ENCODE assay signal across 1 cellular context in the genomic region with DNA sequence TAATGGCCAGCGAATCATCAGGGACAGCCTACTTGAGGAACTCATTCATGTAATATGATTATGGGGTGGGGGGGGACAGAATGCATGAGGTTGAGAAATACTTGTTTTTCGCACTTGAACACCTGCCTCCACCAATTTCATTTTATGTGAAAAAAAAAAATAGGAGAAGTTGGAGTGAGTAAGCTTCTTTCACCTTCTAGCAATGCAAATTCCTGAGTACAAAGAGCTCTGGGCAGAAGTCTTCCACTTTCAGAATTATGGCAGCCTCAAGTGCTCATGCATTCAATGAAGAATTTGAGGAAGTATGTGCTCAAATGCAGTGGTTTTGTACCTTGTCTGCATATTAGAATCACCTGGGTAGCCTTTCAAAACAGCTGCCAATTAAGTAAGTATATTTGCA.
TF ChIP-seq lines count a peak whose summit lies in the region.

No MANE protein-coding gene starts in this region.

TF ChIP-seq in GM12878, 131 proteins besides CTCF, POLR2A, EP300 and RAD21 (continued from another document):
- TF ChIP-seq, protein P1, sequence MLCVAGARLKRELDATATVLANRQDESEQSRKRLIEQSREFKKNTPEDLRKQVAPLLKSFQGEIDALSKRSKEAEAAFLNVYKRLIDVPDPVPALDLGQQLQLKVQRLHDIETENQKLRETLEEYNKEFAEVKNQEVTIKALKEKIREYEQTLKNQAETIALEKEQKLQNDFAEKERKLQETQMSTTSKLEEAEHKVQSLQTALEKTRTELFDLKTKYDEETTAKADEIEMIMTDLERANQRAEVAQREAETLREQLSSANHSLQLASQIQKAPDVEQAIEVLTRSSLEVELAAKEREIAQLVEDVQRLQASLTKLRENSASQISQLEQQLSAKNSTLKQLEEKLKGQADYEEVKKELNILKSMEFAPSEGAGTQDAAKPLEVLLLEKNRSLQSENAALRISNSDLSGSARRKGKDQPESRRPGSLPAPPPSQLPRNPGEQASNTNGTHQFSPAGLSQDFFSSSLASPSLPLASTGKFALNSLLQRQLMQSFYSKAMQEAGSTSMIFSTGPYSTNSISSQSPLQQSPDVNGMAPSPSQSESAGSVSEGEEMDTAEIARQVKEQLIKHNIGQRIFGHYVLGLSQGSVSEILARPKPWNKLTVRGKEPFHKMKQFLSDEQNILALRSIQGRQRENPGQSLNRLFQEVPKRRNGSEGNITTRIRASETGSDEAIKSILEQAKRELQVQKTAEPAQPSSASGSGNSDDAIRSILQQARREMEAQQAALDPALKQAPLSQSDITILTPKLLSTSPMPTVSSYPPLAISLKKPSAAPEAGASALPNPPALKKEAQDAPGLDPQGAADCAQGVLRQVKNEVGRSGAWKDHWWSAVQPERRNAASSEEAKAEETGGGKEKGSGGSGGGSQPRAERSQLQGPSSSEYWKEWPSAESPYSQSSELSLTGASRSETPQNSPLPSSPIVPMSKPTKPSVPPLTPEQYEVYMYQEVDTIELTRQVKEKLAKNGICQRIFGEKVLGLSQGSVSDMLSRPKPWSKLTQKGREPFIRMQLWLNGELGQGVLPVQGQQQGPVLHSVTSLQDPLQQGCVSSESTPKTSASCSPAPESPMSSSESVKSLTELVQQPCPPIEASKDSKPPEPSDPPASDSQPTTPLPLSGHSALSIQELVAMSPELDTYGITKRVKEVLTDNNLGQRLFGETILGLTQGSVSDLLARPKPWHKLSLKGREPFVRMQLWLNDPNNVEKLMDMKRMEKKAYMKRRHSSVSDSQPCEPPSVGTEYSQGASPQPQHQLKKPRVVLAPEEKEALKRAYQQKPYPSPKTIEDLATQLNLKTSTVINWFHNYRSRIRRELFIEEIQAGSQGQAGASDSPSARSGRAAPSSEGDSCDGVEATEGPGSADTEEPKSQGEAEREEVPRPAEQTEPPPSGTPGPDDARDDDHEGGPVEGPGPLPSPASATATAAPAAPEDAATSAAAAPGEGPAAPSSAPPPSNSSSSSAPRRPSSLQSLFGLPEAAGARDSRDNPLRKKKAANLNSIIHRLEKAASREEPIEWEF (IDR thresholded peaks at IDR 0.05; ENCODE audit: insufficient replicate concordance, low read depth, low read length), result no peak
- 0 out of 2 replicates have a peak, but pooled peaks have one; percentile 21 for TF ChIP-seq MEF2A (IDR thresholded peaks at IDR 0.05; ENCODE audit: insufficient read depth, low read depth, low read length)
- TF ChIP-seq STAT1 (conservative IDR thresholded peaks at IDR 0.05), result no peak
- TF ChIP-seq HDAC6 (IDR thresholded peaks at IDR 0.05; ENCODE audit: unreplicated experiment), result no peak
- TF ChIP-seq LARP7 (IDR thresholded peaks at IDR 0.05), result no peak
- no peak for TF ChIP-seq TCF12 (IDR thresholded peaks at IDR 0.05; ENCODE audit: low read depth, low read length)
- TF ChIP-seq EED (IDR thresholded peaks at IDR 0.05; ENCODE audit: low read depth), result peak; percentile 74
- TF ChIP-seq, protein P2, sequence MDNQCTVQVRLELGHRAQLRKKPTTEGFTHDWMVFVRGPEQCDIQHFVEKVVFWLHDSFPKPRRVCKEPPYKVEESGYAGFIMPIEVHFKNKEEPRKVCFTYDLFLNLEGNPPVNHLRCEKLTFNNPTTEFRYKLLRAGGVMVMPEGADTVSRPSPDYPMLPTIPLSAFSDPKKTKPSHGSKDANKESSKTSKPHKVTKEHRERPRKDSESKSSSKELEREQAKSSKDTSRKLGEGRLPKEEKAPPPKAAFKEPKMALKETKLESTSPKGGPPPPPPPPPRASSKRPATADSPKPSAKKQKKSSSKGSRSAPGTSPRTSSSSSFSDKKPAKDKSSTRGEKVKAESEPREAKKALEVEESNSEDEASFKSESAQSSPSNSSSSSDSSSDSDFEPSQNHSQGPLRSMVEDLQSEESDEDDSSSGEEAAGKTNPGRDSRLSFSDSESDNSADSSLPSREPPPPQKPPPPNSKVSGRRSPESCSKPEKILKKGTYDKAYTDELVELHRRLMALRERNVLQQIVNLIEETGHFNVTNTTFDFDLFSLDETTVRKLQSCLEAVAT (IDR thresholded peaks at IDR 0.05), result peak; percentile 17; the same call in 1 of the 2 replicates
- peak; percentile 82 to 86 for TF ChIP-seq IKZF2 (IDR thresholded peaks at IDR 0.05)
- no peak for TF ChIP-seq HCFC1 (IDR thresholded peaks at IDR 0.05; ENCODE audit: low read length)
- no peak for TF ChIP-seq ZNF622 (IDR thresholded peaks at IDR 0.05)
- TF ChIP-seq JUND (IDR thresholded peaks at IDR 0.05; ENCODE audit: low read depth, low read length), result no peak
- TF ChIP-seq BHLHE40 (IDR thresholded peaks at IDR 0.05; ENCODE audit: borderline replicate concordance in 1 of 2, low read depth in 2 of 2, low read length in 1 of 2), result 0 out of 4 replicates have a peak, but pooled peaks of 1 of the 2 experiments have one; percentile 18
- TF ChIP-seq GATAD2B (conservative IDR thresholded peaks at IDR 0.05; ENCODE audit: low read depth), result no peak
- TF ChIP-seq GABPA (IDR thresholded peaks at IDR 0.05; ENCODE audit: low read depth), result no peak
- TF ChIP-seq, protein P3, sequence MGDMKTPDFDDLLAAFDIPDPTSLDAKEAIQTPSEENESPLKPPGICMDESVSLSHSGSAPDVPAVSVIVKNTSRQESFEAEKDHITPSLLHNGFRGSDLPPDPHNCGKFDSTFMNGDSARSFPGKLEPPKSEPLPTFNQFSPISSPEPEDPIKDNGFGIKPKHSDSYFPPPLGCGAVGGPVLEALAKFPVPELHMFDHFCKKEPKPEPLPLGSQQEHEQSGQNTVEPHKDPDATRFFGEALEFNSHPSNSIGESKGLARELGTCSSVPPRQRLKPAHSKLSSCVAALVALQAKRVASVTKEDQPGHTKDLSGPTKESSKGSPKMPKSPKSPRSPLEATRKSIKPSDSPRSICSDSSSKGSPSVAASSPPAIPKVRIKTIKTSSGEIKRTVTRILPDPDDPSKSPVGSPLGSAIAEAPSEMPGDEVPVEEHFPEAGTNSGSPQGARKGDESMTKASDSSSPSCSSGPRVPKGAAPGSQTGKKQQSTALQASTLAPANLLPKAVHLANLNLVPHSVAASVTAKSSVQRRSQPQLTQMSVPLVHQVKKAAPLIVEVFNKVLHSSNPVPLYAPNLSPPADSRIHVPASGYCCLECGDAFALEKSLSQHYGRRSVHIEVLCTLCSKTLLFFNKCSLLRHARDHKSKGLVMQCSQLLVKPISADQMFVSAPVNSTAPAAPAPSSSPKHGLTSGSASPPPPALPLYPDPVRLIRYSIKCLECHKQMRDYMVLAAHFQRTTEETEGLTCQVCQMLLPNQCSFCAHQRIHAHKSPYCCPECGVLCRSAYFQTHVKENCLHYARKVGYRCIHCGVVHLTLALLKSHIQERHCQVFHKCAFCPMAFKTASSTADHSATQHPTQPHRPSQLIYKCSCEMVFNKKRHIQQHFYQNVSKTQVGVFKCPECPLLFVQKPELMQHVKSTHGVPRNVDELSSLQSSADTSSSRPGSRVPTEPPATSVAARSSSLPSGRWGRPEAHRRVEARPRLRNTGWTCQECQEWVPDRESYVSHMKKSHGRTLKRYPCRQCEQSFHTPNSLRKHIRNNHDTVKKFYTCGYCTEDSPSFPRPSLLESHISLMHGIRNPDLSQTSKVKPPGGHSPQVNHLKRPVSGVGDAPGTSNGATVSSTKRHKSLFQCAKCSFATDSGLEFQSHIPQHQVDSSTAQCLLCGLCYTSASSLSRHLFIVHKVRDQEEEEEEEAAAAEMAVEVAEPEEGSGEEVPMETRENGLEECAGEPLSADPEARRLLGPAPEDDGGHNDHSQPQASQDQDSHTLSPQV (IDR thresholded peaks at IDR 0.05), result no peak
- TF ChIP-seq RBBP5 (conservative IDR thresholded peaks at IDR 0.05), result no peak
- TF ChIP-seq RUNX3 (IDR thresholded peaks at IDR 0.05; ENCODE audit: low read length), result no peak
- TF ChIP-seq MXI1 (IDR thresholded peaks at IDR 0.05; ENCODE audit: low read depth, low read length), result no peak
- TF ChIP-seq ZNF384 (IDR thresholded peaks at IDR 0.05; ENCODE audit: borderline replicate concordance, low read depth, low read length), result peak; percentile 70; the same call in 1 of the 2 replicates
- no peak for TF ChIP-seq SMAD5 (IDR thresholded peaks at IDR 0.05; ENCODE audit: low read depth)
- TF ChIP-seq SRF (IDR thresholded peaks at IDR 0.05; ENCODE audit: low read depth in 2 of 2, low read length in 2 of 2), result no peak
- TF ChIP-seq CREM (IDR thresholded peaks at IDR 0.05; ENCODE audit: low read depth), result no peak
- TF ChIP-seq, protein P4, sequence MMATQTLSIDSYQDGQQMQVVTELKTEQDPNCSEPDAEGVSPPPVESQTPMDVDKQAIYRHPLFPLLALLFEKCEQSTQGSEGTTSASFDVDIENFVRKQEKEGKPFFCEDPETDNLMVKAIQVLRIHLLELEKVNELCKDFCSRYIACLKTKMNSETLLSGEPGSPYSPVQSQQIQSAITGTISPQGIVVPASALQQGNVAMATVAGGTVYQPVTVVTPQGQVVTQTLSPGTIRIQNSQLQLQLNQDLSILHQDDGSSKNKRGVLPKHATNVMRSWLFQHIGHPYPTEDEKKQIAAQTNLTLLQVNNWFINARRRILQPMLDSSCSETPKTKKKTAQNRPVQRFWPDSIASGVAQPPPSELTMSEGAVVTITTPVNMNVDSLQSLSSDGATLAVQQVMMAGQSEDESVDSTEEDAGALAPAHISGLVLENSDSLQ (IDR thresholded peaks at IDR 0.05), result no peak
- no peak for TF ChIP-seq POLR2AphosphoS5 (IDR thresholded peaks at IDR 0.05; ENCODE audit: low read length)
- TF ChIP-seq RB1 (IDR thresholded peaks at IDR 0.05; ENCODE audit: borderline replicate concordance), result no peak
- TF ChIP-seq IKZF1 (conservative IDR thresholded peaks at IDR 0.05), result peak; percentile 76
- TF ChIP-seq CHD1 (IDR thresholded peaks at IDR 0.05; ENCODE audit: low read depth, low read length), result no peak
- TF ChIP-seq CEBPB (IDR thresholded peaks at IDR 0.05; ENCODE audit: borderline replicate concordance in 1 of 2, low read depth in 2 of 2, low read length in 2 of 2), result no peak
- TF ChIP-seq TARDBP (IDR thresholded peaks at IDR 0.05; ENCODE audit: borderline replicate concordance), result no peak
- no peak for TF ChIP-seq ZNF24 (IDR thresholded peaks at IDR 0.05)
- no peak for TF ChIP-seq YY1 (IDR thresholded peaks at IDR 0.05; ENCODE audit: low read depth, low read length)
- no peak for TF ChIP-seq HDGF (IDR thresholded peaks at IDR 0.05)
- no peak for TF ChIP-seq EGR1 (IDR thresholded peaks at IDR 0.05; ENCODE audit: borderline replicate concordance in 1 of 2, low read depth in 2 of 2, low read length in 2 of 2)
- TF ChIP-seq, protein P5, sequence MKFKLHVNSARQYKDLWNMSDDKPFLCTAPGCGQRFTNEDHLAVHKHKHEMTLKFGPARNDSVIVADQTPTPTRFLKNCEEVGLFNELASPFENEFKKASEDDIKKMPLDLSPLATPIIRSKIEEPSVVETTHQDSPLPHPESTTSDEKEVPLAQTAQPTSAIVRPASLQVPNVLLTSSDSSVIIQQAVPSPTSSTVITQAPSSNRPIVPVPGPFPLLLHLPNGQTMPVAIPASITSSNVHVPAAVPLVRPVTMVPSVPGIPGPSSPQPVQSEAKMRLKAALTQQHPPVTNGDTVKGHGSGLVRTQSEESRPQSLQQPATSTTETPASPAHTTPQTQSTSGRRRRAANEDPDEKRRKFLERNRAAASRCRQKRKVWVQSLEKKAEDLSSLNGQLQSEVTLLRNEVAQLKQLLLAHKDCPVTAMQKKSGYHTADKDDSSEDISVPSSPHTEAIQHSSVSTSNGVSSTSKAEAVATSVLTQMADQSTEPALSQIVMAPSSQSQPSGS (IDR thresholded peaks at IDR 0.05; ENCODE audit: low read length), result peak; percentile 73
- 0 out of 2 replicates have a peak, but pooled peaks have one; percentile 37 for TF ChIP-seq PML (IDR thresholded peaks at IDR 0.05; ENCODE audit: low read length)
- peak; percentile 33 for TF ChIP-seq JUNB (IDR thresholded peaks at IDR 0.05)
- no peak for TF ChIP-seq PAX8 (IDR thresholded peaks at IDR 0.05)
- no peak for TF ChIP-seq NFXL1 (IDR thresholded peaks at IDR 0.05; ENCODE audit: borderline replicate concordance)
- TF ChIP-seq, protein P6, sequence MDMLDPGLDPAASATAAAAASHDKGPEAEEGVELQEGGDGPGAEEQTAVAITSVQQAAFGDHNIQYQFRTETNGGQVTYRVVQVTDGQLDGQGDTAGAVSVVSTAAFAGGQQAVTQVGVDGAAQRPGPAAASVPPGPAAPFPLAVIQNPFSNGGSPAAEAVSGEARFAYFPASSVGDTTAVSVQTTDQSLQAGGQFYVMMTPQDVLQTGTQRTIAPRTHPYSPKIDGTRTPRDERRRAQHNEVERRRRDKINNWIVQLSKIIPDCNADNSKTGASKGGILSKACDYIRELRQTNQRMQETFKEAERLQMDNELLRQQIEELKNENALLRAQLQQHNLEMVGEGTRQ (IDR thresholded peaks at IDR 0.05; ENCODE audit: borderline replicate concordance, low read depth, low read length), result no peak
